Comparison of ENCODE assay signal across 1 cellular context in the genomic region with DNA sequence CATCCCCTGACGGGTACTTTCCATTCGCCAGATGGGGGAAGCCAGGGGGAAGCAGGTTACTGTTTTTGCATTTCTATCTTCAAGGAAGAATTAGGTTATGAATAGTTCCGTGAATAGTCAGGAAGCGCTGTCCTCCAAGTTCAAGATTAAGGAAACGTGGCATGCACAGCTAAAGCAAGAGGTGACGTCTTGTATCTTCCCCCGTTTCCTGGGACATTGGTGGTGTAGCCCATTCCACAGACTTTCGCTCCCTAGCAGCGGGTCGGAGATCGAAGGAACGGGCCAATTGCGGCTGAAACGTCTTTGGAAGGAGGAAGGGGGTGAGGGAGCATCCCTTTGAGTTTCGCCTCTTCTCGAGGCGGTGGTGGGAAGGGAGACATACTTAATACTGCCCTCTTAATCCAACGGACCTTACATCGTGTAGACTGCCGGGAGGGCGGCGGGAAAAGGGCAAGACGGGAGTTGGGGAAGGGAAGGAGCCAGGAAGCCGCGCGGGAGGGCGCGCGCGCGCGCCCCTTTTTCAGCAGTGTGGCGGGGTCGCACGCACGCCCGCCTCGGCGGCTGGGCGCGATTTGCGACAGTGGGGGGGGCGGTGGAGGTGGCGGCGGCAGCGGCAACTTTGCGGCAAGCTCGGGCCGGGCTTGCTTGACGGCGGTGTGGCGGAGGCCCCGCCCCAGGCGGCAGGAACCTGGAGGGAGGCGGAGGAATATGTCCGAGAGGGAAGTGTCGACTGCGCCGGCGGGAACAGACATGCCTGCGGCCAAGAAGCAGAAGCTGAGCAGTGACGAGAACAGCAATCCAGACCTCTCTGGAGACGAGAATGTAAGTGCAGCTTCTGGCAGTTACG.
A peak's percentile ranks its signal among the peaks of the same experiment; 100 is the strongest.
TF ChIP-seq lines count a peak whose summit lies in the region.

A gene with protein sequence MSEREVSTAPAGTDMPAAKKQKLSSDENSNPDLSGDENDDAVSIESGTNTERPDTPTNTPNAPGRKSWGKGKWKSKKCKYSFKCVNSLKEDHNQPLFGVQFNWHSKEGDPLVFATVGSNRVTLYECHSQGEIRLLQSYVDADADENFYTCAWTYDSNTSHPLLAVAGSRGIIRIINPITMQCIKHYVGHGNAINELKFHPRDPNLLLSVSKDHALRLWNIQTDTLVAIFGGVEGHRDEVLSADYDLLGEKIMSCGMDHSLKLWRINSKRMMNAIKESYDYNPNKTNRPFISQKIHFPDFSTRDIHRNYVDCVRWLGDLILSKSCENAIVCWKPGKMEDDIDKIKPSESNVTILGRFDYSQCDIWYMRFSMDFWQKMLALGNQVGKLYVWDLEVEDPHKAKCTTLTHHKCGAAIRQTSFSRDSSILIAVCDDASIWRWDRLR (plus strand): TSS at position 232 of the 847 bp plus-strand sequence. CDS start 477 bp downstream, at position 709.

TF ChIP-seq in HepG2, 621 proteins besides CTCF, POLR2A, EP300 and RAD21 (continued from another document and continues in another):
- TF ChIP-seq, protein P1, sequence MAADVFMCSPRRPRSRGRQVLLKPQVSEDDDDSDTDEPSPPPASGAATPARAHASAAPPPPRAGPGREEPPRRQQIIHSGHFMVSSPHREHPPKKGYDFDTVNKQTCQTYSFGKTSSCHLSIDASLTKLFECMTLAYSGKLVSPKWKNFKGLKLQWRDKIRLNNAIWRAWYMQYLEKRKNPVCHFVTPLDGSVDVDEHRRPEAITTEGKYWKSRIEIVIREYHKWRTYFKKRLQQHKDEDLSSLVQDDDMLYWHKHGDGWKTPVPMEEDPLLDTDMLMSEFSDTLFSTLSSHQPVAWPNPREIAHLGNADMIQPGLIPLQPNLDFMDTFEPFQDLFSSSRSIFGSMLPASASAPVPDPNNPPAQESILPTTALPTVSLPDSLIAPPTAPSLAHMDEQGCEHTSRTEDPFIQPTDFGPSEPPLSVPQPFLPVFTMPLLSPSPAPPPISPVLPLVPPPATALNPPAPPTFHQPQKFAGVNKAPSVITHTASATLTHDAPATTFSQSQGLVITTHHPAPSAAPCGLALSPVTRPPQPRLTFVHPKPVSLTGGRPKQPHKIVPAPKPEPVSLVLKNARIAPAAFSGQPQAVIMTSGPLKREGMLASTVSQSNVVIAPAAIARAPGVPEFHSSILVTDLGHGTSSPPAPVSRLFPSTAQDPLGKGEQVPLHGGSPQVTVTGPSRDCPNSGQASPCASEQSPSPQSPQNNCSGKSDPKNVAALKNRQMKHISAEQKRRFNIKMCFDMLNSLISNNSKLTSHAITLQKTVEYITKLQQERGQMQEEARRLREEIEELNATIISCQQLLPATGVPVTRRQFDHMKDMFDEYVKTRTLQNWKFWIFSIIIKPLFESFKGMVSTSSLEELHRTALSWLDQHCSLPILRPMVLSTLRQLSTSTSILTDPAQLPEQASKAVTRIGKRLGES (CRISPR knock-in tag; IDR thresholded peaks at IDR 0.05; ENCODE audit: borderline replicate concordance) = no peak
- no peak for TF ChIP-seq TAF15 (IDR thresholded peaks at IDR 0.05; ENCODE audit: low read depth, low read length, poor library complexity, severe bottlenecking)
- peak; percentile 66; the same call in 1 of the 2 replicates for TF ChIP-seq MYNN (CRISPR knock-in tag; IDR thresholded peaks at IDR 0.05; ENCODE audit: low read depth)
- TF ChIP-seq ZNF550 (CRISPR knock-in tag; IDR thresholded peaks at IDR 0.05; ENCODE audit: borderline replicate concordance) = no peak
- no peak for TF ChIP-seq TBP (CRISPR knock-in tag; IDR thresholded peaks at IDR 0.05)
- no peak for TF ChIP-seq ZNF615 (CRISPR knock-in tag; IDR thresholded peaks at IDR 0.05; ENCODE audit: borderline replicate concordance)
- TF ChIP-seq, protein P2, sequence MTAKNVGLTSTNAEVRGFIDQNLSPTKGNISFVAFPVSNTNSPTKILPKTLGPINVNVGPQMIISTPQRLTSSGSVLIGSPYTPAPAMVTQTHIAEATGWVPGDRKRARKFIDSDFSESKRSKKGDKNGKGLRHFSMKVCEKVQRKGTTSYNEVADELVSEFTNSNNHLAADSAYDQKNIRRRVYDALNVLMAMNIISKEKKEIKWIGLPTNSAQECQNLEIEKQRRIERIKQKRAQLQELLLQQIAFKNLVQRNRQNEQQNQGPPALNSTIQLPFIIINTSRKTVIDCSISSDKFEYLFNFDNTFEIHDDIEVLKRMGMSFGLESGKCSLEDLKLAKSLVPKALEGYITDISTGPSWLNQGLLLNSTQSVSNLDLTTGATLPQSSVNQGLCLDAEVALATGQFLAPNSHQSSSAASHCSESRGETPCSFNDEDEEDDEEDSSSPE (CRISPR knock-in tag; IDR thresholded peaks at IDR 0.05) = peak; percentile 88; the same call in 1 of the 2 replicates
- no peak for TF ChIP-seq RBM22 (optimal IDR thresholded peaks at IDR 0.05; ENCODE audit: low read length)
- TF ChIP-seq RBFOX2 (IDR thresholded peaks at IDR 0.05; ENCODE audit: low read depth, low read length) = peak; percentile 95
- TF ChIP-seq ZNF703 (CRISPR knock-in tag; IDR thresholded peaks at IDR 0.05; ENCODE audit: borderline replicate concordance) = no peak
- TF ChIP-seq STAT5B (CRISPR knock-in tag; IDR thresholded peaks at IDR 0.05) = no peak
- TF ChIP-seq RARA (CRISPR knock-in tag; IDR thresholded peaks at IDR 0.05) = peak; percentile 13; the same call in 1 of the 2 replicates
- TF ChIP-seq, protein P3, sequence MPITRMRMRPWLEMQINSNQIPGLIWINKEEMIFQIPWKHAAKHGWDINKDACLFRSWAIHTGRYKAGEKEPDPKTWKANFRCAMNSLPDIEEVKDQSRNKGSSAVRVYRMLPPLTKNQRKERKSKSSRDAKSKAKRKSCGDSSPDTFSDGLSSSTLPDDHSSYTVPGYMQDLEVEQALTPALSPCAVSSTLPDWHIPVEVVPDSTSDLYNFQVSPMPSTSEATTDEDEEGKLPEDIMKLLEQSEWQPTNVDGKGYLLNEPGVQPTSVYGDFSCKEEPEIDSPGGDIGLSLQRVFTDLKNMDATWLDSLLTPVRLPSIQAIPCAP (CRISPR knock-in tag; IDR thresholded peaks at IDR 0.05; ENCODE audit: low read depth) = no peak
- TF ChIP-seq ZNF124 (CRISPR knock-in tag; IDR thresholded peaks at IDR 0.05) = no peak
- TF ChIP-seq, protein P4, sequence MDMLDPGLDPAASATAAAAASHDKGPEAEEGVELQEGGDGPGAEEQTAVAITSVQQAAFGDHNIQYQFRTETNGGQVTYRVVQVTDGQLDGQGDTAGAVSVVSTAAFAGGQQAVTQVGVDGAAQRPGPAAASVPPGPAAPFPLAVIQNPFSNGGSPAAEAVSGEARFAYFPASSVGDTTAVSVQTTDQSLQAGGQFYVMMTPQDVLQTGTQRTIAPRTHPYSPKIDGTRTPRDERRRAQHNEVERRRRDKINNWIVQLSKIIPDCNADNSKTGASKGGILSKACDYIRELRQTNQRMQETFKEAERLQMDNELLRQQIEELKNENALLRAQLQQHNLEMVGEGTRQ (IDR thresholded peaks at IDR 0.05; ENCODE audit: low read depth, low read length) = no peak
- TF ChIP-seq, protein P4 (CRISPR knock-in tag; IDR thresholded peaks at IDR 0.05; ENCODE audit: borderline replicate concordance) = no peak
- peak; percentile 14; the same call in 1 of the 2 replicates for TF ChIP-seq ZSCAN9 (CRISPR knock-in tag; IDR thresholded peaks at IDR 0.05; ENCODE audit: borderline replicate concordance)
- TF ChIP-seq HNRNPL (IDR thresholded peaks at IDR 0.05; ENCODE audit: low read depth, low read length) = no peak
- no peak for TF ChIP-seq CC2D1A (CRISPR knock-in tag; IDR thresholded peaks at IDR 0.05)
- TF ChIP-seq TAF1 (CRISPR knock-in tag; IDR thresholded peaks at IDR 0.05) = peak; percentile 92
- TF ChIP-seq, protein P5, sequence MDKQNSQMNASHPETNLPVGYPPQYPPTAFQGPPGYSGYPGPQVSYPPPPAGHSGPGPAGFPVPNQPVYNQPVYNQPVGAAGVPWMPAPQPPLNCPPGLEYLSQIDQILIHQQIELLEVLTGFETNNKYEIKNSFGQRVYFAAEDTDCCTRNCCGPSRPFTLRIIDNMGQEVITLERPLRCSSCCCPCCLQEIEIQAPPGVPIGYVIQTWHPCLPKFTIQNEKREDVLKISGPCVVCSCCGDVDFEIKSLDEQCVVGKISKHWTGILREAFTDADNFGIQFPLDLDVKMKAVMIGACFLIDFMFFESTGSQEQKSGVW (CRISPR knock-in tag; IDR thresholded peaks at IDR 0.05; ENCODE audit: borderline replicate concordance) = peak; percentile 87; the same call in 1 of the 2 replicates
- TF ChIP-seq ZNF569 (CRISPR knock-in tag; IDR thresholded peaks at IDR 0.05; ENCODE audit: borderline replicate concordance) = no peak
- TF ChIP-seq SOX5 (CRISPR knock-in tag; IDR thresholded peaks at IDR 0.05; ENCODE audit: borderline replicate concordance) = no peak
- no peak; the same call in 1 of the 2 replicates for TF ChIP-seq ZNF780A (CRISPR knock-in tag; IDR thresholded peaks at IDR 0.05)
- no peak for TF ChIP-seq ZNF17 (CRISPR knock-in tag; IDR thresholded peaks at IDR 0.05)
- TF ChIP-seq TBX3 (IDR thresholded peaks at IDR 0.05; ENCODE audit: borderline replicate concordance) = peak; percentile 9; the same call in 1 of the 2 replicates
- TF ChIP-seq, protein P6, sequence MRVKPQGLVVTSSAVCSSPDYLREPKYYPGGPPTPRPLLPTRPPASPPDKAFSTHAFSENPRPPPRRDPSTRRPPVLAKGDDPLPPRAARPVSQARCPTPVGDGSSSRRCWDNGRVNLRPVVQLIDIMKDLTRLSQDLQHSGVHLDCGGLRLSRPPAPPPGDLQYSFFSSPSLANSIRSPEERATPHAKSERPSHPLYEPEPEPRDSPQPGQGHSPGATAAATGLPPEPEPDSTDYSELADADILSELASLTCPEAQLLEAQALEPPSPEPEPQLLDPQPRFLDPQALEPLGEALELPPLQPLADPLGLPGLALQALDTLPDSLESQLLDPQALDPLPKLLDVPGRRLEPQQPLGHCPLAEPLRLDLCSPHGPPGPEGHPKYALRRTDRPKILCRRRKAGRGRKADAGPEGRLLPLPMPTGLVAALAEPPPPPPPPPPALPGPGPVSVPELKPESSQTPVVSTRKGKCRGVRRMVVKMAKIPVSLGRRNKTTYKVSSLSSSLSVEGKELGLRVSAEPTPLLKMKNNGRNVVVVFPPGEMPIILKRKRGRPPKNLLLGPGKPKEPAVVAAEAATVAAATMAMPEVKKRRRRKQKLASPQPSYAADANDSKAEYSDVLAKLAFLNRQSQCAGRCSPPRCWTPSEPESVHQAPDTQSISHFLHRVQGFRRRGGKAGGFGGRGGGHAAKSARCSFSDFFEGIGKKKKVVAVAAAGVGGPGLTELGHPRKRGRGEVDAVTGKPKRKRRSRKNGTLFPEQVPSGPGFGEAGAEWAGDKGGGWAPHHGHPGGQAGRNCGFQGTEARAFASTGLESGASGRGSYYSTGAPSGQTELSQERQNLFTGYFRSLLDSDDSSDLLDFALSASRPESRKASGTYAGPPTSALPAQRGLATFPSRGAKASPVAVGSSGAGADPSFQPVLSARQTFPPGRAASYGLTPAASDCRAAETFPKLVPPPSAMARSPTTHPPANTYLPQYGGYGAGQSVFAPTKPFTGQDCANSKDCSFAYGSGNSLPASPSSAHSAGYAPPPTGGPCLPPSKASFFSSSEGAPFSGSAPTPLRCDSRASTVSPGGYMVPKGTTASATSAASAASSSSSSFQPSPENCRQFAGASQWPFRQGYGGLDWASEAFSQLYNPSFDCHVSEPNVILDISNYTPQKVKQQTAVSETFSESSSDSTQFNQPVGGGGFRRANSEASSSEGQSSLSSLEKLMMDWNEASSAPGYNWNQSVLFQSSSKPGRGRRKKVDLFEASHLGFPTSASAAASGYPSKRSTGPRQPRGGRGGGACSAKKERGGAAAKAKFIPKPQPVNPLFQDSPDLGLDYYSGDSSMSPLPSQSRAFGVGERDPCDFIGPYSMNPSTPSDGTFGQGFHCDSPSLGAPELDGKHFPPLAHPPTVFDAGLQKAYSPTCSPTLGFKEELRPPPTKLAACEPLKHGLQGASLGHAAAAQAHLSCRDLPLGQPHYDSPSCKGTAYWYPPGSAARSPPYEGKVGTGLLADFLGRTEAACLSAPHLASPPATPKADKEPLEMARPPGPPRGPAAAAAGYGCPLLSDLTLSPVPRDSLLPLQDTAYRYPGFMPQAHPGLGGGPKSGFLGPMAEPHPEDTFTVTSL (CRISPR knock-in tag; IDR thresholded peaks at IDR 0.05; ENCODE audit: borderline replicate concordance) = peak; percentile 40; the same call in 1 of the 2 replicates
- TF ChIP-seq RFX5 (IDR thresholded peaks at IDR 0.05; ENCODE audit: low read depth, low read length) = no peak
- TF ChIP-seq ZNF441 (CRISPR knock-in tag; IDR thresholded peaks at IDR 0.05; ENCODE audit: borderline replicate concordance) = 0 out of 2 replicates have a peak, but pooled peaks have one; percentile 21
- TF ChIP-seq U2AF2 (IDR thresholded peaks at IDR 0.05; ENCODE audit: low read depth, low read length) = 0 out of 2 replicates have a peak, but pooled peaks have one; percentile 38
- no peak for TF ChIP-seq AGO1 (IDR thresholded peaks at IDR 0.05; ENCODE audit: low read depth, low read length, poor library complexity, severe bottlenecking)
- TF ChIP-seq ZNF83 (CRISPR knock-in tag; IDR thresholded peaks at IDR 0.05; ENCODE audit: borderline replicate concordance) = peak; percentile 34; the same call in 1 of the 2 replicates
- no peak for TF ChIP-seq CHD4 (IDR thresholded peaks at IDR 0.05; ENCODE audit: borderline replicate concordance, low read length)
- no peak for TF ChIP-seq ZNF468 (CRISPR knock-in tag; IDR thresholded peaks at IDR 0.05)
- peak; percentile 88; the same call in 1 of the 2 replicates for TF ChIP-seq NAIF1 (CRISPR knock-in tag; IDR thresholded peaks at IDR 0.05; ENCODE audit: borderline replicate concordance)
- TF ChIP-seq TCF12 (IDR thresholded peaks at IDR 0.05) = no peak
- no peak for TF ChIP-seq TCF12 (CRISPR knock-in tag; IDR thresholded peaks at IDR 0.05)
- TF ChIP-seq HNF4A (CRISPR knock-in tag; IDR thresholded peaks at IDR 0.05) = no peak
- TF ChIP-seq, protein P7, sequence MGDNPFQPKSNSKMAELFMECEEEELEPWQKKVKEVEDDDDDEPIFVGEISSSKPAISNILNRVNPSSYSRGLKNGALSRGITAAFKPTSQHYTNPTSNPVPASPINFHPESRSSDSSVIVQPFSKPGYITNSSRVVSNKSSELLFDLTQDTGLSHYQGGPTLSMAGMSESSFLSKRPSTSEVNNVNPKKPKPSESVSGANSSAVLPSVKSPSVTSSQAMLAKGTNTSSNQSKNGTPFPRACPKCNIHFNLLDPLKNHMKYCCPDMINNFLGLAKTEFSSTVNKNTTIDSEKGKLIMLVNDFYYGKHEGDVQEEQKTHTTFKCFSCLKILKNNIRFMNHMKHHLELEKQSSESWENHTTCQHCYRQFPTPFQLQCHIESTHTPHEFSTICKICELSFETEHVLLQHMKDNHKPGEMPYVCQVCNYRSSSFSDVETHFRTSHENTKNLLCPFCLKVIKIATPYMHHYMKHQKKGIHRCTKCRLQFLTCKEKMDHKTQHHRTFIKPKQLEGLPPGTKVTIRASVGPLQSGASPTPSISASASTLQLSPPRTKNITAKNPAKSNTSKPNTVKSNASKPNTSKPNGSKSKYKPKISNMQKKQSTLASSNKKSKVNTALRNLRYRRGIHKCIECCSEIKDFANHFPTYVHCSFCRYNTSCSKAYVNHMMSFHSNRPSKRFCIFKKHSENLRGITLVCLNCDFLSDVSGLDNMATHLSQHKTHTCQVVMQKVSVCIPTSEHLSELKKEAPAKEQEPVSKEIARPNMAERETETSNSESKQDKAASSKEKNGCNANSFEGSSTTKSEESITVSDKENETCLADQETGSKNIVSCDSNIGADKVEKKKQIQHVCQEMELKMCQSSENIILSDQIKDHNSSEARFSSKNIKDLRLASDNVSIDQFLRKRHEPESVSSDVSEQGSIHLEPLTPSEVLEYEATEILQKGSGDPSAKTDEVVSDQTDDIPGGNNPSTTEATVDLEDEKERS (CRISPR knock-in tag; IDR thresholded peaks at IDR 0.05) = peak; percentile 73
- peak; percentile 34; the same call in 1 of the 2 replicates for TF ChIP-seq GATAD2A (CRISPR knock-in tag; IDR thresholded peaks at IDR 0.05)
- peak; percentile 88 for TF ChIP-seq PHF8 (CRISPR knock-in tag; IDR thresholded peaks at IDR 0.05)
